Comparison of ENCODE assay signal across 8 cellular contexts in the genomic region with DNA sequence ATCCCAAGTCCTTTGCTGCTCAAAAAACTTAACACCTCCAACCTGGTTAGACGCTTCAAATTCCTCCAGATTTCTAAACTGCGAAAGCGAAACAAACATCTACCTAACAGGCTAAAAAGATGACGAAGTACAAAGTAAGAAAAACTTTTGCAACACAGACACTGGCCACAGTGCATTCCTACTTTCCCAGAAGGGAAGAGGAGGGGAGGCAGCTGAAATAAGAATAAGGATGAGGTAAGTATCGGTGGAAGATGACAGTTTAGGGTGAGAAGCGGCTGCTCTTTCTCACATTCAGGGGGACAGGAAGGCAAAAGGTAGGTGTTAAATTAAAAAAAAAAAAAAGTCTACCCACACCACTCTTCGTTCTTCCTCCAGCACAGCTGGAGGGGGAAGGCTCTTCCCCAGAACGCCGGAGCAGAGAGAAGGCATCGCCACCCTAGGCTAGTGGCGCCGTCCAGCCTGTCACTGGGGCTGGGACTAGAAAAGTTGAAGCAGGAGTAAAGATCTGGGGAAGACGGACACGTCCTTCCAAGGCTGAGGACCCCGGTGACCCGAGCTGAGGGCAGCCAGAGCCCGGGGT. TPM values are rescaled to one million over a fixed set of nuclear protein-coding genes. Genes with fewer than 3 reads are reported as not detected.
DNase-seq lines count a peak whose midpoint lies in the region; ATAC-seq and TF ChIP-seq lines count a peak whose summit lies in the region.

No MANE protein-coding gene starts in this region.

- CTCF ChIA-PET in mammary epithelial cell (lab: Charles Lee; ENCODE audit: low non-redundant PET), result interaction anchor here (0.5 to 0.6 kb wide), 2 partner anchors 13 to 25 kb away, joined by 3 to 4 read pairs; no protein-coding TSS in a partner anchor

- H3K9ac ChIP-seq in mammary epithelial cell (ENCODE audit: insufficient read depth, low read length) (peak overlapping the region; percentile 91), stomach smooth muscle (ENCODE audit: low read length in 2 of 2) (peak overlapping the region; percentile 74 to 92)

- H3K4me3 ChIP-seq in mammary epithelial cell (replicated peaks in 1 of 3; ENCODE audit: insufficient read depth in 1 of 3, low read depth in 2 of 3, low read length in 3 of 3) (peak overlapping the region; percentile 70 to 96 (median 92)), stomach smooth muscle (ENCODE audit: low read length in 2 of 2) (peak overlapping the region; percentile 85 to 91)

- H4K20me1 ChIP-seq in mammary epithelial cell (ENCODE audit: insufficient read depth, low read length), result no peaks in the 10 kb centered on the region

- dilution Hi-C loops in mammary epithelial cell (cut with HindIII; ENCODE audit: low sequenced_read_pairs), result no loop called here

- H3K79me2 ChIP-seq in mammary epithelial cell (ENCODE audit: insufficient read depth, low read length), result peaks cover 46% of the 10 kb centered on the region

- peak overlapping the region; percentile 84 for H2AFZ ChIP-seq in mammary epithelial cell (ENCODE audit: low read depth, low read length)

- ATAC-seq in HG02588 (IDR thresholded peaks at IDR 0.05; ENCODE audit: unreplicated experiment) (peak; percentile 16), left colon (peak; percentile 29)

- WGBS in mammary epithelial cell (ENCODE audit: low coverage, missing lambda C conversion rate), result 0% methylated on average over 11 of the region's 17 CpGs

- H3K27ac ChIP-seq in mammary epithelial cell (ENCODE audit: insufficient read depth, low read depth, low read length) (peak overlapping the region; percentile 87), stomach smooth muscle (ENCODE audit: low read length) (peak overlapping the region; percentile 84)

- no peaks in the 10 kb centered on the region for H3K9me3 ChIP-seq in mammary epithelial cell (replicated peaks; ENCODE audit: insufficient read depth, low read length)
- H3K9me3 ChIP-seq in stomach smooth muscle (ENCODE audit: control insufficient read depth in 2 of 2, low read length in 2 of 2), result no peaks in the 10 kb centered on the region

- no peak for TF ChIP-seq CTCF in mammary epithelial cell (conservative IDR thresholded peaks at IDR 0.05 in 1 of 2, IDR thresholded peaks at IDR 0.05 in 1 of 2; ENCODE audit: extremely low read depth in 1 of 2, insufficient read depth in 1 of 2, low read depth in 1 of 2, low read length in 2 of 2)

- in situ Hi-C loops in mammary epithelial cell (cut with MboI; ENCODE audit: low sequenced_read_pairs in 2 of 2), result loop anchor here (10.0 kb wide), 3 partner anchors 312 to 982 kb away; partner anchors contain the start of gene COMMD3 (in 1 of the 2)

- H3K4me1 ChIP-seq in mammary epithelial cell (ENCODE audit: insufficient read depth, low read length) (peaks cover 6% of the 10 kb centered on the region), stomach smooth muscle (ENCODE audit: control insufficient read depth, insufficient read depth, low read length) (no peaks in the 10 kb centered on the region)

- H3K27me3 ChIP-seq in mammary epithelial cell (ENCODE audit: insufficient read depth, low read length), result peaks cover 3% of the 10 kb centered on the region
- no peaks in the 10 kb centered on the region for H3K27me3 ChIP-seq in stomach smooth muscle (ENCODE audit: control insufficient read depth in 1 of 2, insufficient read depth in 2 of 2, low read length in 2 of 2)

- BruUV-seq in mammary epithelial cell (replicated peaks; lab: Mats Ljungman, UMichigan), result no TSS peak

- peak; percentile 44 for DNase-seq in stimulated activated CD4-positive, alpha-beta T cell treated with anti-CD3 and anti-CD28 coated beads, Interleukin-15, amount 100 ng/mL, for 24 hours
- DNase-seq in stimulated activated CD4-positive, alpha-beta T cell treated with anti-CD3 and anti-CD28 coated beads, Interleukin-12 subunit alpha, Interleukin-12 subunit beta, amount 100 ng/mL, for 4 hours, result no peak
- DNase-seq in NCI-H69 (lab: John Stamatoyannopoulos, UW) (peak; percentile 24), mammary epithelial cell (peak; percentile 63), left colon (no peak)
- no peak for DNase-seq in activated effector memory CD4-positive, alpha-beta T cell treated with Interleukin-2 at 50 U/mL for 16 hours

- intact Hi-C loops in mammary epithelial cell (cut with micrococcal nuclease), result loop anchor here (2.0 to 10.0 kb wide), 9 partner anchors 226 to 1065 kb away; partner anchors contain the start of gene COMMD3
- intact Hi-C loops in left colon (cut with DNase I, micrococcal nuclease), result loop anchor here in 1 of 2 donors (10.0 kb wide), 1 partner anchor 312 kb away; the partner anchor contains the start of gene COMMD3

- H3K36me3 ChIP-seq in mammary epithelial cell (ENCODE audit: insufficient read depth, low read length) (no peaks in the 10 kb centered on the region), stomach smooth muscle (ENCODE audit: control insufficient read depth in 2 of 2, insufficient read depth in 2 of 2, low read length in 2 of 2) (no peaks in the 10 kb centered on the region)

- peak overlapping the region; percentile 96 for H3K4me2 ChIP-seq in mammary epithelial cell (ENCODE audit: insufficient read depth, low read depth, low read length)

RNA-seq across cellular contexts. Expression of gene DNAJC1, which starts 0.9 kb away (rescaled TPM):
- total RNA-seq in mammary epithelial cell (10 to 100 TPM; 33.0 to 56.5 TPM), left colon (10 to 100 TPM; 29.7 to 33.7 TPM)
- polyA plus RNA-seq in mammary epithelial cell, result 18.2 TPM
- 3.8 TPM for polyA minus RNA-seq in mammary epithelial cell

Comparison
In these comparisons a context has a peak if more than half of its experiments do, and no peak if none do; other contexts are left out.
1. DNase-seq: peak in stimulated activated CD4-positive, alpha-beta T cell treated with anti-CD3 and anti-CD28 coated beads, Interleukin-15, amount 100 ng/mL, for 24 hours (single experiment), NCI-H69 (single experiment) and mammary epithelial cell (single experiment); none in stimulated activated CD4-positive, alpha-beta T cell treated with anti-CD3 and anti-CD28 coated beads, Interleukin-12 subunit alpha, Interleukin-12 subunit beta, amount 100 ng/mL, for 4 hours (single experiment), left colon (0 of 2) and activated effector memory CD4-positive, alpha-beta T cell treated with Interleukin-2 at 50 U/mL for 16 hours (single experiment).